27 cellular contexts compared by ENCODE assay signal in genomic region chr5:141303756-141304155, GRCh38. TPM values are rescaled to one million over a fixed set of nuclear protein-coding genes. Genes with fewer than 3 reads are reported as not detected.
"Had no signal": no experiment of that assay in that cellular context is flagged by ENCODE, and none has a peak within 500 bp of the region (broad histone marks: within the 10 kb centered on the region; RNA-seq: fewer than 3 reads in every experiment).

Gene SLC25A2 (minus strand): TSS chr5:141304049. CDS start chr5:141303865, 184 bp downstream.

- H3K4me2 ChIP-seq: hepatocyte had no signal

- DNase-seq: colonic mucosa; dermis blood vessel endothelial cell; effector CD4-positive, alpha-beta T cell; foreskin keratinocyte; heart left ventricle; kidney; mammary epithelial cell; naive thymus-derived CD8-positive, alpha-beta T cell; pancreas; stimulated activated CD4-positive, alpha-beta T cell treated with anti-CD3 and anti-CD28 coated beads, Interleukin-2, amount 100 ng/mL, for 24 hours; stimulated activated CD4-positive, alpha-beta T cell treated with anti-CD3 and anti-CD28 coated beads, Interleukin-4, amount 100 ng/mL, for 24 hours; stimulated activated naive CD4-positive, alpha-beta T cell treated with Interleukin-2 at 50 U/mL for 16 hours; stomach; substantia nigra; transverse colon; upper lobe of right lung; uterus had no signal

- H3K27ac ChIP-seq: colonic mucosa, epithelial cell of prostate, foreskin keratinocyte, gastroesophageal sphincter, heart left ventricle, hepatocyte, neutrophil, pancreas, stomach, transverse colon, upper lobe of right lung, uterus had no signal

- H3K27me3 ChIP-seq: colonic mucosa, foreskin keratinocyte, gastroesophageal sphincter, heart left ventricle, hepatocyte, neutrophil, pancreas, stomach, transverse colon, upper lobe of right lung, uterus had no signal

- H3K4me1 ChIP-seq: colonic mucosa, foreskin keratinocyte, gastroesophageal sphincter, heart left ventricle, pancreas, stomach, transverse colon, upper lobe of right lung, uterus had no signal

- H3K9me3 ChIP-seq: pancreas had no signal

- H3K4me3 ChIP-seq: colonic mucosa, gastroesophageal sphincter, heart left ventricle, hepatocyte, pancreas, stomach, transverse colon, upper lobe of right lung, uterus had no signal

- ATAC-seq: esophagus mucosa; foreskin keratinocyte; gastroesophageal sphincter; heart left ventricle; left lobe of liver; naive thymus-derived CD8-positive, alpha-beta T cell; pancreas; sciatic nerve; stimulated activated effector memory CD8-positive, alpha-beta T cell treated with anti-CD3 and anti-CD28 coated beads, Interleukin-12 subunit alpha, Interleukin-12 subunit beta, amount 100 ng/mL, for 72 hours; upper lobe of right lung had no signal

- H3K36me3 ChIP-seq: colonic mucosa, heart left ventricle, neutrophil, pancreas, upper lobe of right lung, uterus had no signal

- H2AFZ ChIP-seq: hepatocyte had no signal

RNA-seq across cellular contexts. Expression of gene SLC25A2, which starts in this region (rescaled TPM):
- total RNA-seq: foreskin keratinocyte, heart left ventricle had no signal
- polyA plus RNA-seq: fibroblast of lung; foreskin keratinocyte; heart left ventricle; hepatocyte; mammary epithelial cell; naive thymus-derived CD8-positive, alpha-beta T cell; neural cell; stomach had no signal
